In the genomic region with DNA sequence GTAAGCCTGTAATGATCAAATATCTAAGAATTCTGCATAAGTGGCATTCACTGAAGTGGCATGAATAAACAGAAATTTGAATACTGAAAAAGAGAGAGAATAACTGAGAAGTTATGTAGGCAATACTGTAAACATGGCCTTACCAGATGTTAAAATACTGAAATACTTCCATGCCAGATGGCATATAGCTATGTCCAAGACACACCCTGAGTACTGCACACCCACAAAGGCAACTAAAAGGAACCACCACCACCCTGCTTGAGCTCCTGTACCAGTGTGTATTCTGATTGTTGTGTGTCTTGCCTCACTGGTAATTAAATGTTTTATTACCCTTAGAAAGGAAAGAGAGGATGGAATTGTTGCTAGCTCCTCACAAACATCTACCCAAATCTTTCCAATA, we compare ENCODE assay signal across 24 cellular contexts.
"Had no signal": no experiment of that assay in that cellular context is flagged by ENCODE, and none has a peak within 500 bp of the region (broad histone marks: within the 10 kb centered on the region; RNA-seq: fewer than 3 reads in every experiment).

No MANE protein-coding gene starts in this region.

- H3K4me1 ChIP-seq: parathyroid adenoma had no signal

- H2AFZ ChIP-seq: parathyroid adenoma had no signal

- H3K27ac ChIP-seq: gastrocnemius medialis, parathyroid adenoma, suprapubic skin, uterus had no signal

- H3K27me3 ChIP-seq: gastrocnemius medialis, suprapubic skin, uterus had no signal

- H3K36me3 ChIP-seq: gastrocnemius medialis, suprapubic skin, uterus had no signal

- H3K9me3 ChIP-seq: gastrocnemius medialis, suprapubic skin, uterus had no signal

- DNase-seq: activated CD4-positive, alpha-beta T cell treated with anti-CD3 and anti-CD28 coated beads for 36 hours; activated CD4-positive, alpha-beta T cell treated with anti-CD3 and anti-CD28 coated beads, Interleukin-2, amount 50 U/mL, for 48 hours; activated CD8-positive, alpha-beta memory T cell treated with anti-CD3 and anti-CD28 coated beads, Interleukin-2, amount 50 U/mL, for 48 hours; activated naive CD4-positive, alpha-beta T cell treated with Interleukin-2 at 50 U/mL for 16 hours; activated naive CD8-positive, alpha-beta T cell treated with anti-CD3 and anti-CD28 coated beads for 36 hours; activated T-cell treated with anti-CD3 and anti-CD28 coated beads, Interleukin-2, amount 50 U/mL, for 4 hours; amniotic stem cell; dermis blood vessel endothelial cell; effector memory CD4-positive, alpha-beta T cell; gastrocnemius medialis; hippocampal formation; left ventricle myocardium superior; mammary epithelial cell; right cardiac atrium; stimulated activated CD4-positive, alpha-beta T cell treated with anti-CD3 and anti-CD28 coated beads, Interleukin-2, amount 100 ng/mL, for 24 hours; stimulated activated naive CD8-positive, alpha-beta T cell treated with anti-CD3 and anti-CD28 coated beads, Interleukin-15, amount 100 ng/mL, for 72 hours; T-helper 9 cell; uterus had no signal

- H3K9ac ChIP-seq: parathyroid adenoma had no signal

- ATAC-seq: activated CD4-positive, alpha-beta T cell treated with anti-CD3 and anti-CD28 coated beads for 36 hours; activated T-cell treated with anti-CD3 and anti-CD28 coated beads, Interleukin-2, amount 50 U/mL, for 4 hours; gastrocnemius medialis; left ventricle myocardium superior; natural killer cell treated with Interleukin-12 subunit alpha and Interleukin-12 subunit beta and Interleukin-15 and Interleukin-18, amount 100 ng/mL, for 72 hours; right cardiac atrium; stimulated activated effector memory CD8-positive, alpha-beta T cell treated with anti-CD3 and anti-CD28 coated beads, Interleukin-12 subunit alpha, Interleukin-12 subunit beta, amount 100 ng/mL, for 72 hours; stimulated activated naive CD8-positive, alpha-beta T cell treated with anti-CD3 and anti-CD28 coated beads, Interleukin-15, amount 100 ng/mL, for 72 hours; WTC11 had no signal

- H3K4me3 ChIP-seq: gastrocnemius medialis, skin epidermis, suprapubic skin, uterus had no signal

- H3K79me2 ChIP-seq: parathyroid adenoma had no signal
